In the genomic region with DNA sequence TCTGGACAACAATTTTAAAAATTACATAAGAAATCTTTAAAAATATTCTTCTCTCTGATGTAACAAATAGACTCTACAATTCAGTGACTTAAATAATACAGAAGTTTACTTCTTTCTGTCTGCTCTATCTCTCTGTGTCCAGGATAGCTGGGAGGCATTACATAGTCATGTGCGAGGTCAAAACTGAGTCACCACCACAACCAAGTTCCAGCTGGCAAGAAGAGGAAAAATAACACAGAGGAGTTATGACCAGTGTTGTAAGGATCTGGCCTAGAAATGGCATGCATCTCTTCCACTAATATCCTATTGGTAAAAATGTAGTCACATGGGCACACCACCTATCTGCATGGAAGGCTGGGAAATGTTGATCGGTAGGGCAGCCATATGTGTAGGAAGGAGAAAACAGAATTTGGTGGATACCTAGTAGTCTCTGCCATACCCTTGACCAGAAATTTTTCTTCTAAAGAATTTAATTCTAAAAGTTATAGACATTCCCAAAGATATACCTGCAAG, we compare ENCODE assay signal across 11 cellular contexts. TPM values are rescaled to one million over a fixed set of nuclear protein-coding genes. Genes with fewer than 3 reads are reported as not detected.
DNase-seq lines count a peak whose midpoint lies in the region; ATAC-seq and TF ChIP-seq lines count a peak whose summit lies in the region.
"Had no signal": no experiment of that assay in that cellular context is flagged by ENCODE, and none has a peak within 500 bp of the region (broad histone marks: within the 10 kb centered on the region; RNA-seq: fewer than 3 reads in every experiment).

No MANE protein-coding gene starts in this region.

- no peak overlapping the region for H3K4me2 ChIP-seq in mesenchymal stem cell (ENCODE audit: low read length, poor library complexity, severe bottlenecking)

- H4K8ac ChIP-seq in mesenchymal stem cell (ENCODE audit: low read length), result no peak overlapping the region

- H2AFZ ChIP-seq in mesenchymal stem cell (ENCODE audit: low read depth, low read length), result no peak overlapping the region

- WGBS in mesenchymal stem cell, result 50% methylated on average over 1 of the region's 2 CpGs

- no peak for ATAC-seq in HG03045 (IDR thresholded peaks at IDR 0.05; ENCODE audit: unreplicated experiment)
- ATAC-seq: activated CD8-positive, alpha-beta T cell treated with anti-CD3 and anti-CD28 coated beads for 36 hours had no signal

- H3K9me3 ChIP-seq in mesenchymal stem cell (ENCODE audit: control insufficient read depth, low read length), result no peaks in the 10 kb centered on the region

- no peak overlapping the region for H2AK5ac ChIP-seq in mesenchymal stem cell (ENCODE audit: low read length, severe bottlenecking)

- H3K27ac ChIP-seq in mesenchymal stem cell (ENCODE audit: low read length, poor library complexity, severe bottlenecking), result peak overlapping the region; percentile 56

- no peak for TF ChIP-seq CTCF in cardiac fibroblast (IDR thresholded peaks at IDR 0.05; ENCODE audit: low read depth, low read length)

- DNase-seq in EL (peak; percentile 89), OCI-M1 (lab: John Stamatoyannopoulos, UW) (peak; percentile 39), cardiac fibroblast (ENCODE audit: low read depth in 2 of 2) (peak; percentile 89), mesenchymal stem cell (peak; percentile 87), NCI-H2196 treated with DMSO at 0.1 percent for 48 hours (lab: John Stamatoyannopoulos, UW; ENCODE audit: unreplicated experiment) (no peak), GM19238 (ENCODE audit: insufficient read length, low spot score) (no peak), NOMO-1 (lab: John Stamatoyannopoulos, UW; ENCODE audit: unreplicated experiment in 2 of 2) (no peak)
- DNase-seq: activated CD8-positive, alpha-beta T cell treated with anti-CD3 and anti-CD28 coated beads for 36 hours; NCI-H1436; NCI-H82 had no signal

- no peak overlapping the region for H3K14ac ChIP-seq in mesenchymal stem cell (ENCODE audit: low read length in 2 of 2)

- H2BK12ac ChIP-seq in mesenchymal stem cell (ENCODE audit: low read length in 2 of 2), result no peak overlapping the region

- H3K23ac ChIP-seq in mesenchymal stem cell (ENCODE audit: low read length in 2 of 2), result no peak overlapping the region

- H3K36me3 ChIP-seq in mesenchymal stem cell (ENCODE audit: control insufficient read depth in 1 of 2, insufficient read depth in 2 of 2, low read depth in 1 of 2, low read length in 2 of 2), result no peaks in the 10 kb centered on the region

- H3K79me1 ChIP-seq in mesenchymal stem cell (replicated peaks; ENCODE audit: low read length, poor library complexity, severe bottlenecking), result no peaks in the 10 kb centered on the region

- no peak overlapping the region for H4K91ac ChIP-seq in mesenchymal stem cell (ENCODE audit: low read length)

- peak overlapping the region in 1 of 2 experiments; percentile 66 for H3K18ac ChIP-seq in mesenchymal stem cell (ENCODE audit: low read depth in 1 of 2, low read length in 2 of 2)

- no peak overlapping the region for H2BK15ac ChIP-seq in mesenchymal stem cell (ENCODE audit: low read depth, poor library complexity, severe bottlenecking)

- no peak overlapping the region for H2BK120ac ChIP-seq in mesenchymal stem cell (ENCODE audit: low read depth, low read length)

- peaks cover 1% of the 10 kb centered on the region for H3K4me1 ChIP-seq in mesenchymal stem cell (ENCODE audit: control insufficient read depth, insufficient read depth, low read depth, low read length)

- H3K27me3 ChIP-seq in mesenchymal stem cell (ENCODE audit: control insufficient read depth in 1 of 2, insufficient read depth in 1 of 2, low read length in 2 of 2), result no peaks in the 10 kb centered on the region

- H3K9ac ChIP-seq in mesenchymal stem cell (ENCODE audit: low read length), result peak overlapping the region; percentile 45

- H3K4ac ChIP-seq in mesenchymal stem cell (ENCODE audit: low read depth in 1 of 2, low read length in 2 of 2), result no peak overlapping the region

- no peak overlapping the region for H2BK5ac ChIP-seq in mesenchymal stem cell (ENCODE audit: low read depth, low read length, poor library complexity, severe bottlenecking)

- H3K4me3 ChIP-seq in cardiac fibroblast (replicated peaks in 1 of 2; ENCODE audit: low read depth in 2 of 2, low read length in 2 of 2) (no peak overlapping the region), mesenchymal stem cell (ENCODE audit: insufficient read depth in 1 of 2, low read depth in 1 of 2, low read length in 2 of 2) (peak overlapping the region in 1 of 2 experiments; percentile 29)

RNA-seq across cellular contexts. Expression of a gene that starts 39.4 kb away (rescaled TPM):
- 20.6 TPM for polyA plus RNA-seq in mesenchymal stem cell (2013, experiment 1 of 2)
- 20.5 TPM for polyA plus RNA-seq in mesenchymal stem cell (2013, experiment 2 of 2)

Comparison
In these comparisons a context has a peak if more than half of its experiments do, and no peak if none do; other contexts are left out.
1. DNase-seq: peak in EL (single experiment), OCI-M1 (single experiment), cardiac fibroblast (2 of 2) and mesenchymal stem cell (single experiment); none in NCI-H2196 treated with DMSO at 0.1 percent for 48 hours (single experiment), GM19238 (single experiment) and NOMO-1 (0 of 2).